9 cellular contexts compared by ENCODE assay signal in the genomic region with DNA sequence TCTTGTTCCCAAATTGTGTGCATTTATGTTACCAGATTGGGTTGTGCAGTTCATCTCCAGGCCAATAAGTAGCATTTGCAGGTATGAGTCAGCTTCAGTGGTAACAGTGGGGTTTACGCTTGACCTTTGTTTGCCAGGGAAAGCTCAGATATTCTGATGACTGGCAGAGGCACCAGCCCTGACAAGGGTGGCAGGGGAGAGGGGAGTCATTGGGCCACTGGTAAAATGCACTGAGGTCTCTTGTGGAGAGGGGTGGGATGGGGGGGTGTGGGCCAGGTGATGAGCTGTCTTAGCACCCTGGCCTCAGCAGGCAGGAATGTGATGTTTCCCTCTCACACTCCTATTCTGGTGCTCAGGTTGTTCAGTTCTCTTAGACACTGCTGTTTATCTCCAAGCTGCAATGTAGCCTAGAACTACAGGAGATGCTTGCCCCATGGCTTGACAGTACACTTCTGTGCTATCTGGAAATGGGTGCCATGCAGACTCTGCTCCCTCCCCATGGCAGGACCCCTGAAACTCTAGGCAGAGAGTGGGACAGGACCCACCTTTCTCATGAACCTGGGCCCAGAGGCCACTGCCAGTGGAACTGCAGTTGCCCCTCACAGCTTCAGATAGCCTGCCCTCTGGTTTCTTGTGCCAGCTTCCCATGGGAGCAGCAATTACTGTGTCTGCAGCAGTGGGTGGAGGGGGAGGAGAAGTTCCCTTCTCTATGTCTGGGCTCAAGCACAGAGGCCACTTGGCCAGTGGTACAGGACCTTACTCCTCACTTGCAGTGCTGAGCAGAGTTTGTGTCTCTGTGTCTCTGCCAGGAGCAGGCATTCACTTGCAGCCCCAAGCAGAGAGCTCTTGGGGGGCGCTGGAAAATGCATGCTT. TPM values are rescaled to one million over a fixed set of nuclear protein-coding genes. Genes with fewer than 3 reads are reported as not detected.
DNase-seq lines count a peak whose midpoint lies in the region; ATAC-seq and TF ChIP-seq lines count a peak whose summit lies in the region.
"Had no signal": no experiment of that assay in that cellular context is flagged by ENCODE, and none has a peak within 500 bp of the region (broad histone marks: within the 10 kb centered on the region; RNA-seq: fewer than 3 reads in every experiment).

No MANE protein-coding gene starts in this region.

- H3K9me3 ChIP-seq in DND-41 (ENCODE audit: insufficient read depth, low read length, severe bottlenecking) (peaks cover 3% of the 10 kb centered on the region), mucosa of descending colon (peaks cover 7% of the 10 kb centered on the region)
- H3K9me3 ChIP-seq in CD4-positive, alpha-beta T cell (ENCODE audit: control insufficient read depth, low read length), result peaks cover 13% of the 10 kb centered on the region

- peak overlapping the region; percentile 60 for H3K27ac Mint-ChIP-seq in activated CD8-positive, alpha-beta T cell treated with anti-CD3 and anti-CD28 coated beads, Interleukin-2, amount 10 ng/mL, durations not matched to agents 7 days and 5 days
- no peak overlapping the region for H3K27ac Mint-ChIP-seq in CD4-positive, alpha-beta T cell

- peaks cover 66% of the 10 kb centered on the region for H4K20me1 ChIP-seq in DND-41 (ENCODE audit: insufficient read depth, low read length)

- no peak overlapping the region for H3K4me3 Mint-ChIP-seq in activated CD8-positive, alpha-beta T cell treated with anti-CD3 and anti-CD28 coated beads, Interleukin-2, amount 10 ng/mL, durations not matched to agents 7 days and 5 days
- H3K4me3 Mint-ChIP-seq in CD4-positive, alpha-beta T cell, result no peak overlapping the region

- intact Hi-C loops in mucosa of descending colon (cut with DNase I, micrococcal nuclease), result no loop called here
- intact Hi-C loops in CD4-positive, alpha-beta T cell (cut with DNase I, micrococcal nuclease), result no loop called here

- H3K4me1 ChIP-seq in DND-41 (ENCODE audit: insufficient read depth, low read length), result peaks cover 17% of the 10 kb centered on the region
- no peaks in the 10 kb centered on the region for H3K4me1 ChIP-seq in mucosa of descending colon (ENCODE audit: low read depth)
- H3K4me1 ChIP-seq: parathyroid adenoma had no signal

- ATAC-seq in DND-41 (ENCODE audit: insufficient read depth, low read depth), result peak; percentile 15; the same call in 1 of the 3 replicates
- peak; percentile 35 for ATAC-seq in activated CD8-positive, alpha-beta T cell treated with anti-CD3 and anti-CD28 coated beads, Interleukin-2, amount 10 ng/mL, durations not matched to agents 7 days and 5 days
- peak; percentile 59 for ATAC-seq in mucosa of descending colon
- ATAC-seq in CD4-positive, alpha-beta T cell (ENCODE audit: poor library complexity), result no peak
- no peak for ATAC-seq in HG03520 (IDR thresholded peaks at IDR 0.05; ENCODE audit: unreplicated experiment)
- no peak for ATAC-seq in GM18498 (IDR thresholded peaks at IDR 0.05; ENCODE audit: unreplicated experiment)

- POLR2A ChIA-PET in activated CD8-positive, alpha-beta T cell treated with anti-CD3 and anti-CD28 coated beads, Interleukin-2, amount 10 ng/mL, durations not matched to agents 7 days and 5 days (lab: Charles Lee), result no interaction called here
- POLR2A ChIA-PET in CD4-positive, alpha-beta T cell (lab: Charles Lee), result no interaction called here

- H3K4me3 ChIP-seq in DND-41 (ENCODE audit: low read depth in 1 of 2, low read length in 2 of 2), result no peak overlapping the region
- H3K4me3 ChIP-seq in HFF-Myc (replicated peaks; ENCODE audit: low read depth, low read length), result no peak overlapping the region
- no peak overlapping the region for H3K4me3 ChIP-seq in mucosa of descending colon

- H3K9me3 Mint-ChIP-seq in activated CD8-positive, alpha-beta T cell treated with anti-CD3 and anti-CD28 coated beads, Interleukin-2, amount 10 ng/mL, durations not matched to agents 7 days and 5 days (ENCODE audit: insufficient read depth), result peaks cover 25% of the 10 kb centered on the region
- peaks cover 8% of the 10 kb centered on the region for H3K9me3 Mint-ChIP-seq in CD4-positive, alpha-beta T cell

- peaks cover 80% of the 10 kb centered on the region for H3K4me1 Mint-ChIP-seq in activated CD8-positive, alpha-beta T cell treated with anti-CD3 and anti-CD28 coated beads, Interleukin-2, amount 10 ng/mL, durations not matched to agents 7 days and 5 days (ENCODE audit: low read depth)
- peaks cover 83% of the 10 kb centered on the region for H3K4me1 Mint-ChIP-seq in CD4-positive, alpha-beta T cell (ENCODE audit: low read depth)

- H2AFZ ChIP-seq in DND-41 (ENCODE audit: low read depth, low read length), result no peak overlapping the region
- H2AFZ ChIP-seq: parathyroid adenoma had no signal

- no peak for DNase-seq in DND-41
- peak; percentile 15 for DNase-seq in HFF-Myc (ENCODE audit: extremely low read depth, low read depth)
- DNase-seq in activated CD8-positive, alpha-beta T cell treated with anti-CD3 and anti-CD28 coated beads, Interleukin-2, amount 10 ng/mL, durations not matched to agents 7 days and 5 days, result no peak
- DNase-seq in mucosa of descending colon, result no peak
- no peak for DNase-seq in CD4-positive, alpha-beta T cell
- no peak for DNase-seq in germinal center (ENCODE audit: low spot score)

- TF ChIP-seq CTCF in DND-41 (IDR thresholded peaks at IDR 0.05; ENCODE audit: borderline replicate concordance, extremely low read depth, low read length, poor library complexity, severe bottlenecking), result no peak
- TF ChIP-seq CTCF in HFF-Myc (IDR thresholded peaks at IDR 0.05; ENCODE audit: low read depth, low read length, missing control alignments), result no peak
- no peak for TF ChIP-seq CTCF in mucosa of descending colon (IDR thresholded peaks at IDR 0.05)
- TF ChIP-seq CTCF in CD4-positive, alpha-beta T cell (IDR thresholded peaks at IDR 0.05), result no peak

- H3K4me2 ChIP-seq in DND-41 (ENCODE audit: insufficient read depth, low read length), result no peak overlapping the region; the same call in 1 of the 2 replicates

- H3K36me3 Mint-ChIP-seq in activated CD8-positive, alpha-beta T cell treated with anti-CD3 and anti-CD28 coated beads, Interleukin-2, amount 10 ng/mL, durations not matched to agents 7 days and 5 days (ENCODE audit: low read depth), result peaks cover 80% of the 10 kb centered on the region
- peaks cover 95% of the 10 kb centered on the region for H3K36me3 Mint-ChIP-seq in CD4-positive, alpha-beta T cell (ENCODE audit: low read depth)

- H3K27ac ChIP-seq in DND-41 (ENCODE audit: low read length), result peak overlapping the region; percentile 43
- H3K27ac ChIP-seq in CD4-positive, alpha-beta T cell (ENCODE audit: low read depth, low read length), result no peak overlapping the region
- H3K27ac ChIP-seq: parathyroid adenoma had no signal

- H3K9ac ChIP-seq in DND-41 (ENCODE audit: low read depth, low read length), result no peak overlapping the region
- H3K9ac ChIP-seq: parathyroid adenoma had no signal

- no peaks in the 10 kb centered on the region for H3K27me3 ChIP-seq in DND-41 (ENCODE audit: insufficient read depth, low read length, poor library complexity)
- H3K27me3 ChIP-seq in CD4-positive, alpha-beta T cell (ENCODE audit: control insufficient read depth, insufficient read depth, low read length), result no peaks in the 10 kb centered on the region

- no peaks in the 10 kb centered on the region for H3K27me3 Mint-ChIP-seq in activated CD8-positive, alpha-beta T cell treated with anti-CD3 and anti-CD28 coated beads, Interleukin-2, amount 10 ng/mL, durations not matched to agents 7 days and 5 days (ENCODE audit: low read depth)
- no peaks in the 10 kb centered on the region for H3K27me3 Mint-ChIP-seq in CD4-positive, alpha-beta T cell

- H3K36me3 ChIP-seq in DND-41 (ENCODE audit: insufficient read depth, low read length) (peaks cover 42% of the 10 kb centered on the region), mucosa of descending colon (ENCODE audit: low read depth) (no peaks in the 10 kb centered on the region)

- CTCF ChIA-PET in activated CD8-positive, alpha-beta T cell treated with anti-CD3 and anti-CD28 coated beads, Interleukin-2, amount 10 ng/mL, durations not matched to agents 7 days and 5 days (lab: Charles Lee), result interaction anchor here (1.5 kb wide), 1 partner anchor 25 kb away, joined by 3 read pairs; no protein-coding TSS in a partner anchor
- CTCF ChIA-PET in CD4-positive, alpha-beta T cell (lab: Charles Lee), result interaction anchor here (1.5 kb wide), 1 partner anchor 32 kb away, joined by 6 read pairs; a partner anchor contains a TSS

- peaks cover 100% of the 10 kb centered on the region for H3K79me2 ChIP-seq in DND-41 (ENCODE audit: insufficient read depth, low read length)

RNA-seq across cellular contexts. Expression of a gene that starts 31.9 kb away (rescaled TPM):
- 100 to 1,000 TPM; 159 to 160 TPM for total RNA-seq in activated CD8-positive, alpha-beta T cell treated with anti-CD3 and anti-CD28 coated beads, Interleukin-2, amount 10 ng/mL, durations not matched to agents 7 days and 5 days
- 10 to 100 TPM; 62.5 to 78.3 (median 64.3) TPM for total RNA-seq in mucosa of descending colon
- 100 to 1,000 TPM; 212 to 218 TPM for total RNA-seq in CD4-positive, alpha-beta T cell

Comparison
In these comparisons a context has a peak if more than half of its experiments do, and no peak if none do; other contexts are left out.
1. ATAC-seq: peak in DND-41 (single experiment), activated CD8-positive, alpha-beta T cell treated with anti-CD3 and anti-CD28 coated beads, Interleukin-2, amount 10 ng/mL, durations not matched to agents 7 days and 5 days (single experiment) and mucosa of descending colon (single experiment); none in CD4-positive, alpha-beta T cell (single experiment), HG03520 (single experiment) and GM18498 (single experiment).